Comparison of ENCODE assay signal across 8 cellular contexts in the genomic region with DNA sequence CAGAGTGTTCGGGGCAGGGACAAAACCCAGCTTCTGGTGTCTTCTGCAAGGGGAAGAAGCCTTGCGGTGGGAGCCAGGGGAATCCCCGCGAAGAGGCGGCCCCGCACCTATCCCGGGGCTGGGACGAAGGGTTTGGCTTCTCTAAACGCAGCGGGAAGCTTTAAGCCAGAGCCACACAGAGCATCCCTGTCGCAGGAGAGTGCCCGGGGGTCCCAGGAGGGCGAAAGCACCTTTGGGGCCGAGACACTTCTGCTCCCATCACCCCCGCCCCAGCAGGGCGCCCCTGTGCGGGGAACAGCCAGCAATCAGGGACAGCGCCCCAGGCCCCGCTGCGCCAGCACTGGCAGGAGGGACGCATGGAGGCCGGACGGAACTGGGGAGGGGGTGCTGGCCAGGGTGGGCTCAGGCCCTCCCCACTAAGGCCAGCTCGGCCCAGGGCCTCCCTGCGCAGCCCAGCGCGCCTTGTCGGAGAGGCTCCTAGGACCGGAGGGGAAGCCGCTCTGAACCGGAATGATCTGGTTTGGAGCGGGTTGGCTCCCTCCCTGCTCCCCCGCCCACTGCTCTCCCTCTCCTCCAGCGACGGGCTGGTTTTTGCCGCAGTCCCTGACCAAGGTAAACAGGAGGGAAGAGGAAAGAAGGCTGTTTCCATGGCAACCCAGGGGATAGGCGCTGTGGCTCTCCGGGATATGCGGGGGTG.
A peak's percentile ranks its signal among the peaks of the same experiment; 100 is the strongest.
DNase-seq lines count a peak whose midpoint lies in the region; ATAC-seq and TF ChIP-seq lines count a peak whose summit lies in the region.

No MANE protein-coding gene starts in this region.

- peak overlapping the region; percentile 20 for H3K4me3 ChIP-seq in lower leg skin (ENCODE audit: low read depth, poor library complexity, severe bottlenecking)

- 3 to 4% methylated on average over 18 to 23 of the region's 39 CpGs for WGBS in lower leg skin, 2 donors

- no peak for ATAC-seq in GM19328 (IDR thresholded peaks at IDR 0.05; ENCODE audit: unreplicated experiment)

- peaks cover 3% of the 10 kb centered on the region; the same call in 1 of the 2 replicates for H3K36me3 Mint-ChIP-seq in HFFc6 (ENCODE audit: low read depth)
- H3K36me3 Mint-ChIP-seq in activated CD4-positive, alpha-beta T cell treated with anti-CD3 and anti-CD28 coated beads, Interleukin-2, amount 10 ng/mL, durations not matched to agents 24 days and 14 days (ENCODE audit: low read depth): peaks cover 13% of the 10 kb centered on the region

- H3K4me3 Mint-ChIP-seq in HFFc6: peak overlapping the region; percentile 72
- H3K4me3 Mint-ChIP-seq in activated CD4-positive, alpha-beta T cell treated with anti-CD3 and anti-CD28 coated beads, Interleukin-2, amount 10 ng/mL, durations not matched to agents 24 days and 14 days: peak overlapping the region; percentile 68

- no peaks in the 10 kb centered on the region for H3K27me3 Mint-ChIP-seq in HFFc6 (ENCODE audit: insufficient read depth)
- H3K27me3 Mint-ChIP-seq in activated CD4-positive, alpha-beta T cell treated with anti-CD3 and anti-CD28 coated beads, Interleukin-2, amount 10 ng/mL, durations not matched to agents 24 days and 14 days: peaks cover 21% of the 10 kb centered on the region

- H3K27ac Mint-ChIP-seq in HFFc6: peak overlapping the region; percentile 79
- peak overlapping the region; percentile 78 for H3K27ac Mint-ChIP-seq in activated CD4-positive, alpha-beta T cell treated with anti-CD3 and anti-CD28 coated beads, Interleukin-2, amount 10 ng/mL, durations not matched to agents 24 days and 14 days

- H3K9me3 Mint-ChIP-seq in HFFc6: no peaks in the 10 kb centered on the region
- H3K9me3 Mint-ChIP-seq in activated CD4-positive, alpha-beta T cell treated with anti-CD3 and anti-CD28 coated beads, Interleukin-2, amount 10 ng/mL, durations not matched to agents 24 days and 14 days: no peaks in the 10 kb centered on the region

- intact Hi-C loops in activated CD4-positive, alpha-beta T cell treated with anti-CD3 and anti-CD28 coated beads, Interleukin-2, amount 10 ng/mL, durations not matched to agents 24 days and 14 days (cut with micrococcal nuclease): no loop called here
- intact Hi-C loops in lower leg skin (cut with DNase I; ENCODE audit: low total_unique reads): no loop called here

- no peak for TF ChIP-seq POLR2A in lower leg skin (IDR thresholded peaks at IDR 0.05)

- DNase-seq in DMS153 treated with DMSO at 0.1 percent for 48 hours (lab: John Stamatoyannopoulos, UW; ENCODE audit: unreplicated experiment) (peak; percentile 41), HFFc6 (peak; percentile 67), lower leg skin (ENCODE audit: low spot score in 2 of 2) (peak; percentile 63 to 90), glomerular visceral epithelial cell (ENCODE audit: extremely low spot score) (no peak)
- DNase-seq in activated CD4-positive, alpha-beta T cell treated with anti-CD3 and anti-CD28 coated beads, Interleukin-2, amount 10 ng/mL, durations not matched to agents 24 days and 14 days: peak; percentile 76
- peak; percentile 12 for DNase-seq in effector CD8-positive, alpha-beta T cell (lab: John Stamatoyannopoulos, UW)
- DNase-seq in stimulated activated CD4-positive, alpha-beta T cell treated with anti-CD3 and anti-CD28 coated beads, Interleukin-2, amount 100 ng/mL, for 4 hours (ENCODE audit: low read depth): peak; percentile 16

- H3K4me1 Mint-ChIP-seq in HFFc6 (ENCODE audit: low read depth): peaks cover 20% of the 10 kb centered on the region
- H3K4me1 Mint-ChIP-seq in activated CD4-positive, alpha-beta T cell treated with anti-CD3 and anti-CD28 coated beads, Interleukin-2, amount 10 ng/mL, durations not matched to agents 24 days and 14 days: peaks cover 8% of the 10 kb centered on the region

- TF ChIP-seq CTCF in HFFc6 (IDR thresholded peaks at IDR 0.05) (no peak), lower leg skin (IDR thresholded peaks at IDR 0.05) (no peak)
